In the genomic region with DNA sequence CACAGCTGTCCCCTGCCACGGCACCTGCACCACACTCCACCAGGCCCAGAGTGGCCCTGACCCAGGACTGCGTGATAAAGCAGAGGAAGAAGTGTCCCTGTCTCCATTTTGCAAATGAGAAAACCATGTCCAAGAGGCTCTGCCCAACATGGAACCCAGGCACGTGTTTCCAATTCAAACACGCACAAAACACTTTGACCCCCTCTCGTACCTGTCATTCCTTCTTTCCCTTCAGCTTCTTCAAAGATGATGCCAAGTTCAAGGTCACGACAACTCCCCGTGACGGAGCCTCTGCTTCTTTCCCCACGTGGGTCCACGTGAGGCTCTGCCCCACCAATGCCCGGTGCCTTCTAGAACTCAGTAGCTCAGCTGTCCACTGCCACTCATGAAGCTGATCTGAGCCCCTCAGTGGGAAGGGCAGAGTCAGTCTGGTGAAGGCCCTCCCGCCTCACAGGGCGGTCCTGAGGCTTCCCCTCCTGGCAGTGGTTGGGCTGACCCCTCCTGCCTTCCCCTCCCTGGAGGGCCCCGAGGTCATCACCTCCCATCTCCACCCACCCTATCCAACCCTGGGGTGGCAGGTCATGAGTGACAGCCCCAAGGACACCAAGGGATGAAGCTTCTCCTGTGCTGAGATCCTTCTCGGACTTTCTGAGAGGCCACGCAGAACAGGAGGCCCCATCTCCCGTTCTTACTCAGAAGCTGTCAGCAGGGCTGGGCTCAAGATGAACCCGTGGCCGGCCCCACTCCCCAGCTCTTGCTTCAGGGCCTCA, we compare ENCODE assay signal across 1 cellular context.
TF ChIP-seq lines count a peak whose summit lies in the region.

No MANE protein-coding gene starts in this region.

TF ChIP-seq in H1, 55 proteins besides CTCF, POLR2A, EP300 and RAD21:
- TF ChIP-seq KDM4A (IDR thresholded peaks at IDR 0.05; ENCODE audit: low read depth, low read length, severe bottlenecking), result no peak
- TF ChIP-seq SIN3A (conservative IDR thresholded peaks at IDR 0.05 in 1 of 2, IDR thresholded peaks at IDR 0.05 in 1 of 2; ENCODE audit: low read depth in 1 of 2, low read length in 2 of 2), result no peak
- TF ChIP-seq TAF7 (optimal IDR thresholded peaks at IDR 0.05; ENCODE audit: borderline replicate concordance, low read depth, low read length), result no peak
- TF ChIP-seq SRF (IDR thresholded peaks at IDR 0.05; ENCODE audit: low read depth, low read length), result no peak
- TF ChIP-seq SP1 (IDR thresholded peaks at IDR 0.05; ENCODE audit: low read depth, low read length), result no peak
- no peak for TF ChIP-seq BRCA1 (IDR thresholded peaks at IDR 0.05; ENCODE audit: low read depth, low read length)
- TF ChIP-seq SUZ12 (IDR thresholded peaks at IDR 0.05; ENCODE audit: low read length), result no peak
- no peak for TF ChIP-seq MAFK (IDR thresholded peaks at IDR 0.05; ENCODE audit: low read depth, low read length)
